In genomic region chr6:143673638-143674037, GRCh38 we compare ENCODE assay signal across 11 cellular contexts.
DNase-seq lines count a peak whose midpoint lies in the region; FAIRE-seq and TF ChIP-seq lines count a peak whose summit lies in the region.
"Had no signal": no experiment of that assay in that cellular context is flagged by ENCODE, and none has a peak within 500 bp of the region (broad histone marks: within the 10 kb centered on the region; RNA-seq: fewer than 3 reads in every experiment).

No MANE protein-coding gene starts in this region.

- FAIRE-seq in RCC 7860 (lab: Jason Lieb, UNC): peak; percentile 29
- FAIRE-seq: GM12878 had no signal

- DNase-seq in GM03348 (ENCODE audit: low spot score) (peak; percentile 70), RCC 7860 (ENCODE audit: low spot score) (peak; percentile 66), fibroblast of mammary gland (ENCODE audit: low read depth) (peak; percentile 72), skeletal muscle cell (ENCODE audit: low read depth) (peak; percentile 46), SW 1271 (lab: John Stamatoyannopoulos, UW) (no peak), hippocampal formation (lab: John Stamatoyannopoulos, UW) (no peak), DMS 273 (lab: John Stamatoyannopoulos, UW; ENCODE audit: unreplicated experiment) (no peak), SHP77 (lab: John Stamatoyannopoulos, UW) (no peak)
- DNase-seq: activated CD4-positive, alpha-beta T cell treated with anti-CD3 and anti-CD28 coated beads, Interleukin-2, amount 50 U/mL, for 1 hour; NCI-H524 had no signal

- H3K4me3 ChIP-seq in fibroblast of mammary gland (ENCODE audit: control insufficient read depth, low read depth, low read length): no peak overlapping the region
- H3K4me3 ChIP-seq in skeletal muscle cell (ENCODE audit: low read depth, low read length): no peak overlapping the region
- H3K4me3 ChIP-seq: GM12878 had no signal

- no peak for TF ChIP-seq CTCF in fibroblast of mammary gland (conservative IDR thresholded peaks at IDR 0.05; ENCODE audit: control insufficient read depth, insufficient read depth, low read depth, low read length)

Comparison
In these comparisons a context has a peak if more than half of its experiments do, and no peak if none do; other contexts are left out.
1. DNase-seq: peak in GM03348 (single experiment), RCC 7860 (single experiment), fibroblast of mammary gland (single experiment) and skeletal muscle cell (single experiment); none in SW 1271 (0 of 2), hippocampal formation (0 of 2), DMS 273 (single experiment) and SHP77 (0 of 2).